ENCODE assay signal across 1 cellular context in genomic region chr10:48494611-48495010, GRCh38.
TF ChIP-seq lines count a peak whose summit lies in the region.

No MANE protein-coding gene starts in this region.

TF ChIP-seq in IMR-90, 13 proteins besides CTCF, POLR2A, EP300 and RAD21:
- TF ChIP-seq SMC3 (IDR thresholded peaks at IDR 0.05; ENCODE audit: low read depth, low read length) = no peak
- TF ChIP-seq BHLHE40 (IDR thresholded peaks at IDR 0.05; ENCODE audit: low read depth, low read length) = no peak
- no peak for TF ChIP-seq RCOR1 (IDR thresholded peaks at IDR 0.05; ENCODE audit: insufficient replicate concordance, low read length)
- no peak for TF ChIP-seq MAFK (IDR thresholded peaks at IDR 0.05; ENCODE audit: low read depth, low read length)
- TF ChIP-seq CEBPB (IDR thresholded peaks at IDR 0.05; ENCODE audit: low read depth, low read length) = no peak
- TF ChIP-seq USF2 (IDR thresholded peaks at IDR 0.05; ENCODE audit: low read depth, low read length) = no peak
- TF ChIP-seq MAZ (IDR thresholded peaks at IDR 0.05; ENCODE audit: borderline replicate concordance, low read depth, low read length) = no peak
- no peak for TF ChIP-seq ELK1 (IDR thresholded peaks at IDR 0.05; ENCODE audit: borderline replicate concordance, low read depth, low read length)
- TF ChIP-seq RFX5 (IDR thresholded peaks at IDR 0.05; ENCODE audit: low read depth, low read length) = no peak
- TF ChIP-seq CHD1 (IDR thresholded peaks at IDR 0.05; ENCODE audit: low read depth, low read length) = no peak
- no peak for TF ChIP-seq MXI1 (IDR thresholded peaks at IDR 0.05; ENCODE audit: borderline replicate concordance, low read depth, low read length)
- TF ChIP-seq NFE2L2 (IDR thresholded peaks at IDR 0.05; ENCODE audit: low read depth, low read length) = no peak
- TF ChIP-seq FOS (IDR thresholded peaks at IDR 0.05; ENCODE audit: low read depth, low read length) = no peak
